ENCODE assay signal across 20 cellular contexts in genomic region chr7:73954181-73954580, GRCh38.
DNase-seq lines count a peak whose midpoint lies in the region; ATAC-seq and TF ChIP-seq lines count a peak whose summit lies in the region.
"Had no signal": no experiment of that assay in that cellular context is flagged by ENCODE, and none has a peak within 500 bp of the region (broad histone marks: within the 10 kb centered on the region; RNA-seq: fewer than 3 reads in every experiment).

No MANE protein-coding gene starts in this region.

- TF ChIP-seq RAD21 in SK-N-SH (IDR thresholded peaks at IDR 0.05; ENCODE audit: low read length) = no peak

- no peaks in the 10 kb centered on the region for H3K36me3 ChIP-seq in SK-N-SH (replicated peaks in 1 of 2; ENCODE audit: control insufficient read depth in 1 of 2, insufficient read depth in 2 of 2, low read length in 1 of 2)
- H3K36me3 ChIP-seq in osteoblast (ENCODE audit: insufficient read depth, low read length) = no peaks in the 10 kb centered on the region
- H3K36me3 ChIP-seq in thyroid gland = no peaks in the 10 kb centered on the region
- no peaks in the 10 kb centered on the region for H3K36me3 ChIP-seq in transverse colon
- no peaks in the 10 kb centered on the region for H3K36me3 ChIP-seq in smooth muscle cell (ENCODE audit: low read depth)
- H3K36me3 ChIP-seq: BLaER1 had no signal

- TF ChIP-seq CTCF in SK-N-SH (IDR thresholded peaks at IDR 0.05) (no peak), osteoblast (IDR thresholded peaks at IDR 0.05; ENCODE audit: extremely low read depth, low read depth, low read length) (no peak), thyroid gland (IDR thresholded peaks at IDR 0.05) (no peak), glutamatergic neuron (IDR thresholded peaks at IDR 0.05; ENCODE audit: partially characterized antibody, unreplicated experiment) (no peak), transverse colon (IDR thresholded peaks at IDR 0.05) (no peak), smooth muscle cell (IDR thresholded peaks at IDR 0.05; ENCODE audit: borderline replicate concordance, insufficient read depth, poor library complexity, severe bottlenecking) (no peak)

- H3K4me2 ChIP-seq in SK-N-SH (no peak overlapping the region), osteoblast (ENCODE audit: insufficient read depth, low read length) (no peak overlapping the region), smooth muscle cell (no peak overlapping the region)
- H3K4me2 ChIP-seq: BLaER1 had no signal

- H3K4me1 Mint-ChIP-seq in glutamatergic neuron (ENCODE audit: low read depth, unreplicated experiment) = no peaks in the 10 kb centered on the region
- H3K4me1 Mint-ChIP-seq: B cell; CD4-positive, CD25-positive, alpha-beta regulatory T cell had no signal

- POLR2A ChIA-PET in SK-N-SH (lab: Yijun Ruan, JAX) = no interaction called here

- WGBS in SK-N-SH (ENCODE audit: low lambda C conversion rate) = 84% methylated on average over 3 of the region's 3 CpGs
- WGBS in thyroid gland, 2 donors = 25 to 32% methylated on average over 3 of the region's 3 CpGs
- WGBS in transverse colon (ENCODE audit: low coverage in 1 of 2), 2 donors = 60 to 68% methylated on average over 1 to 3 of the region's 3 CpGs
- WGBS in smooth muscle cell (ENCODE audit: low lambda C conversion rate) = 83% methylated on average over 3 of the region's 3 CpGs

- peaks cover 1% of the 10 kb centered on the region for H3K9me3 Mint-ChIP-seq in glutamatergic neuron (ENCODE audit: unreplicated experiment)

- no peaks in the 10 kb centered on the region for H3K36me3 Mint-ChIP-seq in glutamatergic neuron (ENCODE audit: unreplicated experiment)
- H3K36me3 Mint-ChIP-seq: CD4-positive, CD25-positive, alpha-beta regulatory T cell; CD8-positive, alpha-beta T cell had no signal

- 0 out of 2 replicates have a peak overlapping the region, but pooled peaks have one; percentile 24 for H2AFZ ChIP-seq in SK-N-SH (ENCODE audit: low read depth)
- peak overlapping the region; percentile 62 for H2AFZ ChIP-seq in osteoblast (ENCODE audit: low read length)
- H2AFZ ChIP-seq in smooth muscle cell (ENCODE audit: low read depth) = no peak overlapping the region
- H2AFZ ChIP-seq: GM23248 had no signal

- no peaks in the 10 kb centered on the region for H3K27me3 ChIP-seq in SK-N-SH (ENCODE audit: insufficient read depth)
- no peaks in the 10 kb centered on the region for H3K27me3 ChIP-seq in osteoblast (ENCODE audit: insufficient read depth, low read length)
- no peaks in the 10 kb centered on the region for H3K27me3 ChIP-seq in thyroid gland
- no peaks in the 10 kb centered on the region for H3K27me3 ChIP-seq in transverse colon
- H3K27me3 ChIP-seq in smooth muscle cell (ENCODE audit: low read depth) = no peaks in the 10 kb centered on the region
- H3K27me3 ChIP-seq: BLaER1 had no signal

- DNase-seq in SK-N-SH = no peak
- DNase-seq in medulla oblongata (ENCODE audit: extremely low spot score) = peak; percentile 84
- no peak for DNase-seq in osteoblast (ENCODE audit: insufficient read length, low spot score, missing footprints)
- DNase-seq in thyroid gland = peak; percentile 68 to 74
- no peak for DNase-seq in glutamatergic neuron
- DNase-seq in transverse colon = no peak
- DNase-seq in smooth muscle cell (lab: John Stamatoyannopoulos, UW; ENCODE audit: unreplicated experiment) = no peak
- DNase-seq: Caco-2; CD4-positive, CD25-positive, alpha-beta regulatory T cell; CD8-positive, alpha-beta T cell; DMS153; DND-41; GM23248; H7; HCEC 1CT had no signal

- H3K4me3 Mint-ChIP-seq in glutamatergic neuron (ENCODE audit: unreplicated experiment) = no peak overlapping the region
- H3K4me3 Mint-ChIP-seq: B cell; CD4-positive, CD25-positive, alpha-beta regulatory T cell; CD8-positive, alpha-beta T cell had no signal

- H3K9me3 ChIP-seq in SK-N-SH = no peaks in the 10 kb centered on the region
- no peaks in the 10 kb centered on the region for H3K9me3 ChIP-seq in osteoblast (ENCODE audit: low read depth, low read length)
- H3K9me3 ChIP-seq in thyroid gland = no peaks in the 10 kb centered on the region
- no peaks in the 10 kb centered on the region for H3K9me3 ChIP-seq in transverse colon
- H3K9me3 ChIP-seq in smooth muscle cell (replicated peaks; ENCODE audit: low read depth) = no peaks in the 10 kb centered on the region
- H3K9me3 ChIP-seq: Caco-2 had no signal

- ATAC-seq in SK-N-SH treated with all-trans-retinoic acid at 6 μM for 48 hours = no peak
- ATAC-seq: CD8-positive, alpha-beta T cell had no signal

- H3K9ac ChIP-seq in SK-N-SH (no peak overlapping the region), smooth muscle cell (ENCODE audit: low read depth) (no peak overlapping the region)
- H3K9ac ChIP-seq: BLaER1, GM23248 had no signal

- H3F3A ChIP-seq in SK-N-SH (replicated peaks; ENCODE audit: insufficient read depth) = peaks cover 6% of the 10 kb centered on the region
- H3F3A ChIP-seq in smooth muscle cell (ENCODE audit: low read depth) = no peaks in the 10 kb centered on the region

- H3K4me1 ChIP-seq in SK-N-SH (ENCODE audit: control insufficient read depth in 1 of 2, insufficient read depth in 2 of 2, low read depth in 1 of 2, low read length in 1 of 2) (no peaks in the 10 kb centered on the region), osteoblast (ENCODE audit: insufficient read depth, low read length) (no peaks in the 10 kb centered on the region), thyroid gland (no peaks in the 10 kb centered on the region), transverse colon (no peaks in the 10 kb centered on the region), smooth muscle cell (ENCODE audit: low read depth) (no peaks in the 10 kb centered on the region)
- H3K4me1 ChIP-seq: BLaER1, Caco-2 had no signal

- no peaks in the 10 kb centered on the region for H3K9me2 ChIP-seq in SK-N-SH

- intact Hi-C loops in thyroid gland (cut with DNase I) = no loop called here
- intact Hi-C loops in transverse colon (cut with DNase I; ENCODE audit: low total_unique reads) = no loop called here

- in situ Hi-C loops in transverse colon (cut with MboI; ENCODE audit: low pct_ligation_motif_present in 1 of 4, low pct_unique_long_range_greater_than_20kb in 1 of 4, low sequenced_read_pairs in 3 of 4) = loop anchor here in 1 of 4 donors (25.0 kb wide), 1 partner anchor 108 kb away; no protein-coding TSS in a partner anchor

- H3K27ac ChIP-seq in SK-N-SH (ENCODE audit: low read depth in 2 of 2, low read length in 1 of 2) (no peak overlapping the region), osteoblast (ENCODE audit: low read depth, low read length) (no peak overlapping the region), thyroid gland (no peak overlapping the region), transverse colon (no peak overlapping the region), smooth muscle cell (ENCODE audit: low read depth) (no peak overlapping the region)
- H3K27ac ChIP-seq: 22Rv1, BLaER1, C4-2B, GM23248 had no signal

- H3K27ac Mint-ChIP-seq in glutamatergic neuron (ENCODE audit: unreplicated experiment) = no peak overlapping the region
- H3K27ac Mint-ChIP-seq: B cell; CD4-positive, CD25-positive, alpha-beta regulatory T cell; CD8-positive, alpha-beta T cell had no signal

- H4K20me1 ChIP-seq in SK-N-SH (ENCODE audit: insufficient read depth) = no peaks in the 10 kb centered on the region
- H4K20me1 ChIP-seq in osteoblast (ENCODE audit: insufficient read depth, low read length) = no peaks in the 10 kb centered on the region
- no peaks in the 10 kb centered on the region for H4K20me1 ChIP-seq in smooth muscle cell (ENCODE audit: low read depth)
- H4K20me1 ChIP-seq: BLaER1 had no signal

- TF ChIP-seq EP300 in SK-N-SH (IDR thresholded peaks at IDR 0.05; ENCODE audit: borderline replicate concordance in 1 of 2, low read depth in 1 of 2, low read length in 1 of 2) = no peak
- TF ChIP-seq EP300 in transverse colon (IDR thresholded peaks at IDR 0.05; ENCODE audit: low read depth) = no peak

- no peak for TF ChIP-seq POLR2A in thyroid gland (IDR thresholded peaks at IDR 0.05)
- no peak for TF ChIP-seq POLR2A in transverse colon (IDR thresholded peaks at IDR 0.05)

- H3K4me3 ChIP-seq in SK-N-SH (ENCODE audit: low read depth in 2 of 2, low read length in 1 of 2) (no peak overlapping the region), osteoblast (ENCODE audit: insufficient read depth, low read length) (no peak overlapping the region), thyroid gland (replicated peaks in 1 of 3) (no peak overlapping the region), transverse colon (no peak overlapping the region), smooth muscle cell (no peak overlapping the region)
- H3K4me3 ChIP-seq: BLaER1, GM23248 had no signal

- CTCF ChIA-PET in SK-N-SH (lab: Yijun Ruan, JAX) = interaction anchor here (1.0 kb wide), 2 partner anchors 14 to 73 kb away, joined by 3 to 4 read pairs; no protein-coding TSS in a partner anchor

- H3K27me3 Mint-ChIP-seq in glutamatergic neuron (ENCODE audit: unreplicated experiment) = no peaks in the 10 kb centered on the region

- H3K79me2 ChIP-seq in SK-N-SH (ENCODE audit: insufficient read depth) (no peaks in the 10 kb centered on the region), osteoblast (ENCODE audit: insufficient read depth, low read length) (no peaks in the 10 kb centered on the region), smooth muscle cell (ENCODE audit: low read depth) (no peaks in the 10 kb centered on the region)

TF ChIP-seq in SK-N-SH, 30 proteins besides CTCF, POLR2A, EP300 and RAD21:
- TF ChIP-seq MXI1 (IDR thresholded peaks at IDR 0.05; ENCODE audit: low read depth, low read length) = no peak

TF ChIP-seq in SK-N-SH treated with all-trans-retinoic acid at 6 μM for 48 hours, 23 proteins besides CTCF, POLR2A, EP300 and RAD21 (continues in another document):
- TF ChIP-seq ZC3H10 (CRISPR knock-in tag; IDR thresholded peaks at IDR 0.05) = no peak
- no peak for TF ChIP-seq TSHZ2 (CRISPR knock-in tag; IDR thresholded peaks at IDR 0.05)

Comparison
In these comparisons a context has a peak if more than half of its experiments do, and no peak if none do; other contexts are left out.
1. DNase-seq: peak in medulla oblongata (single experiment) and thyroid gland (2 of 2); none in SK-N-SH (single experiment), osteoblast (single experiment), glutamatergic neuron (single experiment), transverse colon (single experiment) and smooth muscle cell (single experiment).